1 cellular context compared by ENCODE assay signal in the genomic region with DNA sequence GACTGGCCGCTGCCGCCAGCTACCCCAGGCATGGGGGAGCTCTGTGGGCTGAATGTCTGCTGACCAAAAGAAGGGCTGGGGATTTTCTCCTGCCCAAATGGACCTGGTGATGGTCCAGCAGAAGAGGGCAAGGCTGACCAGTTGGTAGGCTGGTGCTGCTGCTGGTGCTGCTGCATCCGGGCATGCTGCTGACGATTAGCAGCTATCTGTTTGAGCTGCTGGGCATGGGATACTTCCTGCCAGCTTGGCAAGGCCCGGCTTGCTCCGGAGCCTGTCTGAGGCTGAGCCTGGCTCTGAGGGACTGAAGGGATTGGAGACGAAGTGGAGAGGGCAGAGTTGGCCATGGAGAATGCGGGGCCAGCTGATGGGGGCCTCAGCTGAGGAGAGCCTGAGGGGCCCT.
TF ChIP-seq lines count a peak whose summit lies in the region.

No MANE protein-coding gene starts in this region.

TF ChIP-seq in IMR-90, 13 proteins besides CTCF, POLR2A, EP300 and RAD21:
- TF ChIP-seq MXI1 (IDR thresholded peaks at IDR 0.05; ENCODE audit: borderline replicate concordance, low read depth, low read length) = no peak
- TF ChIP-seq RCOR1 (IDR thresholded peaks at IDR 0.05; ENCODE audit: insufficient replicate concordance, low read length) = no peak
- no peak for TF ChIP-seq CEBPB (IDR thresholded peaks at IDR 0.05; ENCODE audit: low read depth, low read length)
- TF ChIP-seq FOS (IDR thresholded peaks at IDR 0.05; ENCODE audit: low read depth, low read length) = no peak
- no peak for TF ChIP-seq MAFK (IDR thresholded peaks at IDR 0.05; ENCODE audit: low read depth, low read length)
- TF ChIP-seq, protein P1, sequence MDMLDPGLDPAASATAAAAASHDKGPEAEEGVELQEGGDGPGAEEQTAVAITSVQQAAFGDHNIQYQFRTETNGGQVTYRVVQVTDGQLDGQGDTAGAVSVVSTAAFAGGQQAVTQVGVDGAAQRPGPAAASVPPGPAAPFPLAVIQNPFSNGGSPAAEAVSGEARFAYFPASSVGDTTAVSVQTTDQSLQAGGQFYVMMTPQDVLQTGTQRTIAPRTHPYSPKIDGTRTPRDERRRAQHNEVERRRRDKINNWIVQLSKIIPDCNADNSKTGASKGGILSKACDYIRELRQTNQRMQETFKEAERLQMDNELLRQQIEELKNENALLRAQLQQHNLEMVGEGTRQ (IDR thresholded peaks at IDR 0.05; ENCODE audit: low read depth, low read length) = no peak
- TF ChIP-seq NFE2L2 (IDR thresholded peaks at IDR 0.05; ENCODE audit: low read depth, low read length) = no peak
- TF ChIP-seq RFX5 (IDR thresholded peaks at IDR 0.05; ENCODE audit: low read depth, low read length) = no peak
- TF ChIP-seq CHD1 (IDR thresholded peaks at IDR 0.05; ENCODE audit: low read depth, low read length) = no peak
- no peak for TF ChIP-seq BHLHE40 (IDR thresholded peaks at IDR 0.05; ENCODE audit: low read depth, low read length)
- TF ChIP-seq SMC3 (IDR thresholded peaks at IDR 0.05; ENCODE audit: low read depth, low read length) = no peak
- TF ChIP-seq ELK1 (IDR thresholded peaks at IDR 0.05; ENCODE audit: borderline replicate concordance, low read depth, low read length) = no peak
- TF ChIP-seq MAZ (IDR thresholded peaks at IDR 0.05; ENCODE audit: borderline replicate concordance, low read depth, low read length) = no peak
